In genomic region chr2:160406591-160407392, GRCh38 we compare ENCODE assay signal across 8 cellular contexts.
A peak's percentile ranks its signal among the peaks of the same experiment; 100 is the strongest.
DNase-seq lines count a peak whose midpoint lies in the region; ATAC-seq and TF ChIP-seq lines count a peak whose summit lies in the region.

No MANE protein-coding gene starts in this region.

- ATAC-seq in GM21528 (IDR thresholded peaks at IDR 0.05; ENCODE audit: low FRiP score, unreplicated experiment), result peak; percentile 77

- H3K36me3 Mint-ChIP-seq in Calu3 (ENCODE audit: insufficient read depth, unreplicated experiment), result peaks cover 51% of the 10 kb centered on the region

- no peaks in the 10 kb centered on the region for H3K36me3 ChIP-seq in sigmoid colon

- no peak for TF ChIP-seq CTCF in Calu3 (IDR thresholded peaks at IDR 0.05; ENCODE audit: unreplicated experiment)
- TF ChIP-seq CTCF in sigmoid colon (IDR thresholded peaks at IDR 0.05), result no peak

- TSS peak; percentile 31 for BruUV-seq in Calu3 (replicated peaks; lab: Mats Ljungman, UMichigan)

- H3K27me3 Mint-ChIP-seq in Calu3 (ENCODE audit: unreplicated experiment), result no peaks in the 10 kb centered on the region

- intact Hi-C loops in Calu3 (cut with micrococcal nuclease; ENCODE audit: unreplicated experiment), result loop anchor here (5.0 kb wide), 1 partner anchor 246 kb away; no protein-coding TSS in a partner anchor
- intact Hi-C loops in sigmoid colon (cut with DNase I), result loop anchor here (1.0 to 10.0 kb wide), 4 partner anchors 86 to 658 kb away; partner anchors contain the start of gene RBMS1

- 1% methylated on average over 39 of the region's 39 CpGs for WGBS in sigmoid colon, 2 donors

- no peaks in the 10 kb centered on the region for H3K9me3 Mint-ChIP-seq in Calu3 (ENCODE audit: low read depth, unreplicated experiment)

- CTCF ChIA-PET in Calu3 (lab: Charles Lee), result interaction anchor here (0.7 to 1.5 kb wide), 4 partner anchors 10 to 563 kb away, joined by 3 to 4 read pairs (median 3); no protein-coding TSS in a partner anchor

- peak; percentile 26 to 46 for TF ChIP-seq POLR2A in sigmoid colon (IDR thresholded peaks at IDR 0.05)

- H3K4me1 ChIP-seq in sigmoid colon, result peaks cover 0 to 74% (median 63%) of the 10 kb centered on the region in 4 donors

- H3K27me3 ChIP-seq in sigmoid colon, result no peaks in the 10 kb centered on the region

- peak; percentile 48 for DNase-seq in Calu3
- DNase-seq in KBM-7, result peak; percentile 95
- peak; percentile 63 for DNase-seq in SW480 (ENCODE audit: low spot score)
- peak in 39 of 58 donors; percentile 9 to 66 (median 28) for DNase-seq in anterior cingulate cortex (lab: John Stamatoyannopoulos, UW)
- peak in 26 of 51 donors; percentile 7 to 61 (median 28) for DNase-seq in hypothalamus (lab: John Stamatoyannopoulos, UW)
- DNase-seq in sigmoid colon, result peak; percentile 80
- DNase-seq in NCI-H2107 (lab: John Stamatoyannopoulos, UW), result no peak

- H3K27ac Mint-ChIP-seq in Calu3 (ENCODE audit: unreplicated experiment), result peak overlapping the region; percentile 85

- peaks cover 67% of the 10 kb centered on the region for H3K4me1 Mint-ChIP-seq in Calu3 (ENCODE audit: low read depth, unreplicated experiment)

- H3K9me3 ChIP-seq in sigmoid colon, result no peaks in the 10 kb centered on the region

- peak overlapping the region; percentile 95 to 99 (median 98) for H3K27ac ChIP-seq in sigmoid colon

- no peak for TF ChIP-seq EP300 in sigmoid colon (IDR thresholded peaks at IDR 0.05)

- H3K4me3 ChIP-seq in sigmoid colon, result peak overlapping the region; percentile 76 to 100 (median 96)

- peak overlapping the region; percentile 63 for H3K4me3 Mint-ChIP-seq in Calu3 (ENCODE audit: low read depth, unreplicated experiment)

- in situ Hi-C loops in KBM-7 (cut with MboI; ENCODE audit: low pct_unique_long_range_greater_than_20kb, low sequenced_read_pairs), result no loop called here
